20 cellular contexts compared by ENCODE assay signal in the genomic region with DNA sequence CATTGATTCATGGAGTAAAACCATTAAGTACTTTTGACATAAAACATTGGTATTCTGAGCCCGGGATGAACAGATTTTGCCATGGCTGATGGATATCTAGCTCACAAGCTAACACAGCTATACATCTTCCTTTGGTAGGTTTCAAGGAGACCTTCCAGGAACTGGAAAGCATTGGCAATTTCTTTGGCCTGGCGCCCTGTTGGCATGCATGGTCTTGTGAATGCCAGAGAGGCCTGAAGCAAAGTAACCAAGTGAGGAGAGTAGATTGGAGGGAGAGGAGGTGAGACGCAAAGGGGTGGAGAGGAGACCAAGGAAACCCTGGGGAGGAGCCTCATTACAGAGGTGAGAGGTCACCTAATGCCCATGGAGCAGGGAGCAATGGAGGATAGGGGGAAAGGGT.
DNase-seq lines count a peak whose midpoint lies in the region; ATAC-seq and TF ChIP-seq lines count a peak whose summit lies in the region.
"Had no signal": no experiment of that assay in that cellular context is flagged by ENCODE, and none has a peak within 500 bp of the region (broad histone marks: within the 10 kb centered on the region; RNA-seq: fewer than 3 reads in every experiment).

No MANE protein-coding gene starts in this region.

- TF ChIP-seq EP300 in stomach (IDR thresholded peaks at IDR 0.05), result no peak

- intact Hi-C loops in stomach (cut with DNase I; ENCODE audit: low total_unique reads), result loop anchor here (10.0 kb wide), 1 partner anchor 93 kb away; no protein-coding TSS in a partner anchor

- H3K27ac Mint-ChIP-seq in mesothelial cell of epicardium, result no peak overlapping the region
- H3K27ac Mint-ChIP-seq in activated naive CD8-positive, alpha-beta T cell treated with anti-CD3 and anti-CD28 coated beads for 36 hours, result no peak overlapping the region

- H3K4me1 Mint-ChIP-seq in mesothelial cell of epicardium, result peaks cover 9% of the 10 kb centered on the region
- peaks cover 12% of the 10 kb centered on the region for H3K4me1 Mint-ChIP-seq in activated naive CD8-positive, alpha-beta T cell treated with anti-CD3 and anti-CD28 coated beads for 36 hours

- H3K27ac ChIP-seq in RWPE2 (ENCODE audit: poor library complexity, severe bottlenecking), result no peak overlapping the region
- H3K27ac ChIP-seq in epithelial cell of prostate, result peak overlapping the region; percentile 4
- no peak overlapping the region for H3K27ac ChIP-seq in stomach
- H3K27ac ChIP-seq: C4-2B, KMS-11 had no signal

- TF ChIP-seq POLR2A in stomach (IDR thresholded peaks at IDR 0.05), result no peak

- WGBS in stomach, 5 donors, result 70 to 82% (median 76%) methylated on average over 3 of the region's 3 CpGs

- TF ChIP-seq CTCF in RWPE2 (IDR thresholded peaks at IDR 0.05; ENCODE audit: poor library complexity, severe bottlenecking), result no peak
- TF ChIP-seq CTCF in stomach (IDR thresholded peaks at IDR 0.05), result no peak
- TF ChIP-seq CTCF in mesothelial cell of epicardium (IDR thresholded peaks at IDR 0.05; ENCODE audit: unreplicated experiment), result no peak

- no peak overlapping the region for H3K4me3 Mint-ChIP-seq in mesothelial cell of epicardium
- no peak overlapping the region for H3K4me3 Mint-ChIP-seq in activated naive CD8-positive, alpha-beta T cell treated with anti-CD3 and anti-CD28 coated beads for 36 hours

- peak; percentile 9; the same call in 1 of the 3 replicates for ATAC-seq in RWPE2 (ENCODE audit: low read depth)
- no peak for ATAC-seq in GM18873 (IDR thresholded peaks at IDR 0.05; ENCODE audit: low FRiP score, unreplicated experiment)
- ATAC-seq: GM12878 had no signal

- H3K27me3 Mint-ChIP-seq in mesothelial cell of epicardium (ENCODE audit: low read depth), result peaks cover 6% of the 10 kb centered on the region
- H3K27me3 Mint-ChIP-seq in activated naive CD8-positive, alpha-beta T cell treated with anti-CD3 and anti-CD28 coated beads for 36 hours, result peaks cover 8% of the 10 kb centered on the region

- H3K4me1 ChIP-seq in RWPE2 (ENCODE audit: insufficient read depth, poor library complexity, severe bottlenecking) (peaks cover 3% of the 10 kb centered on the region), stomach (peaks cover 6 to 19% (median 12%) of the 10 kb centered on the region in 4 donors)

- no peaks in the 10 kb centered on the region for H3K9me3 ChIP-seq in MG63
- H3K9me3 ChIP-seq in RWPE2 (ENCODE audit: severe bottlenecking), result no peaks in the 10 kb centered on the region
- no peaks in the 10 kb centered on the region for H3K9me3 ChIP-seq in stomach

- DNase-seq in MG63 (peak; percentile 29), RWPE2 (ENCODE audit: low spot score) (no peak), epithelial cell of prostate (ENCODE audit: low read depth, low spot score) (no peak), stomach (peak; percentile 43), mesothelial cell of epicardium (ENCODE audit: low spot score in 2 of 2, unreplicated experiment in 2 of 2) (no peak)
- DNase-seq in activated naive CD8-positive, alpha-beta T cell treated with anti-CD3 and anti-CD28 coated beads for 36 hours, result no peak
- DNase-seq: CD8-positive, alpha-beta memory T cell; DMS 273 treated with DMSO at 0.1 percent for 48 hours; DMS79; EL; GDM1; NCI-H1436; NCI-H2107; RPMI8226; SHP77 had no signal

- no peak overlapping the region for H3K4me3 ChIP-seq in MG63
- H3K4me3 ChIP-seq in RWPE2 (ENCODE audit: severe bottlenecking), result no peak overlapping the region
- H3K4me3 ChIP-seq in stomach, result no peak overlapping the region
- H3K4me3 ChIP-seq: GM12878 had no signal

- H3K27me3 ChIP-seq in MG63 (no peaks in the 10 kb centered on the region), RWPE2 (ENCODE audit: insufficient read depth, poor library complexity, severe bottlenecking) (no peaks in the 10 kb centered on the region), stomach (peaks cover 0 to 13% (median 0%) of the 10 kb centered on the region in 3 donors)

- peaks cover 8% of the 10 kb centered on the region for H3K9me3 Mint-ChIP-seq in mesothelial cell of epicardium
- no peaks in the 10 kb centered on the region for H3K9me3 Mint-ChIP-seq in activated naive CD8-positive, alpha-beta T cell treated with anti-CD3 and anti-CD28 coated beads for 36 hours
- H3K9me3 Mint-ChIP-seq: CD8-positive, alpha-beta memory T cell; IgD-negative memory B cell had no signal

- no peaks in the 10 kb centered on the region for H3K36me3 Mint-ChIP-seq in mesothelial cell of epicardium
- H3K36me3 Mint-ChIP-seq in activated naive CD8-positive, alpha-beta T cell treated with anti-CD3 and anti-CD28 coated beads for 36 hours, result no peaks in the 10 kb centered on the region

- no peaks in the 10 kb centered on the region for H3K36me3 ChIP-seq in MG63
- no peaks in the 10 kb centered on the region for H3K36me3 ChIP-seq in RWPE2 (ENCODE audit: low read depth)
- H3K36me3 ChIP-seq in stomach, result no peaks in the 10 kb centered on the region

Comparison
In these comparisons a context has a peak if more than half of its experiments do, and no peak if none do; other contexts are left out.
1. DNase-seq: peak in MG63 (single experiment) and stomach (single experiment); none in RWPE2 (single experiment), epithelial cell of prostate (single experiment), mesothelial cell of epicardium (0 of 2) and activated naive CD8-positive, alpha-beta T cell treated with anti-CD3 and anti-CD28 coated beads for 36 hours (single experiment).